8 cellular contexts compared by ENCODE assay signal in genomic region chr3:128619146-128619890, GRCh38. TPM values are rescaled to one million over a fixed set of nuclear protein-coding genes. Genes with fewer than 3 reads are reported as not detected.
DNase-seq lines count a peak whose midpoint lies in the region; ATAC-seq lines count a peak whose summit lies in the region.

No MANE protein-coding gene starts in this region.

- H3K4me3 Mint-ChIP-seq in naive thymus-derived CD4-positive, alpha-beta T cell: peak overlapping the region; percentile 94 to 99 (median 97)

- peaks cover 84% of the 10 kb centered on the region for H3K36me3 ChIP-seq in MG63
- peaks cover 10 to 50% (median 15%) of the 10 kb centered on the region in 3 experiments for H3K36me3 ChIP-seq in naive thymus-derived CD4-positive, alpha-beta T cell (ENCODE audit: control insufficient read depth in 2 of 3, insufficient read depth in 3 of 3, low read length in 3 of 3)

- peaks cover 0 to 4% (median 0%) of the 10 kb centered on the region in 11 donors for H3K9me3 Mint-ChIP-seq in naive thymus-derived CD4-positive, alpha-beta T cell

- POLR2A ChIA-PET in naive thymus-derived CD4-positive, alpha-beta T cell (lab: Charles Lee): interaction anchor here (0.8 to 3.3 kb wide), 3 partner anchors 30 to 226 kb away, joined by 3 to 24 read pairs (median 4); partner anchors contain the start of gene RPN1

- DNase-seq in CD1c-positive myeloid dendritic cell (ENCODE audit: extremely low spot score) (peak; percentile 86), MG63 (peak; percentile 21), astrocyte of the hippocampus (ENCODE audit: low read depth, low spot score) (peak; percentile 31), NCI-H82 treated with DMSO at 0.1 percent for 48 hours (lab: John Stamatoyannopoulos, UW; ENCODE audit: unreplicated experiment) (no peak)
- no peak for DNase-seq in naive thymus-derived CD4-positive, alpha-beta T cell

- peaks cover 5 to 30% (median 10%) of the 10 kb centered on the region in 5 donors for H3K36me3 Mint-ChIP-seq in naive thymus-derived CD4-positive, alpha-beta T cell

- H3K27me3 Mint-ChIP-seq in naive thymus-derived CD4-positive, alpha-beta T cell: no peaks in the 10 kb centered on the region

- H3K27me3 ChIP-seq in MG63: no peaks in the 10 kb centered on the region
- no peaks in the 10 kb centered on the region for H3K27me3 ChIP-seq in naive thymus-derived CD4-positive, alpha-beta T cell (ENCODE audit: control insufficient read depth in 2 of 2, insufficient read depth in 2 of 2, low read length in 2 of 2)

- no peaks in the 10 kb centered on the region for H3K9me3 ChIP-seq in MG63
- H3K9me3 ChIP-seq in naive thymus-derived CD4-positive, alpha-beta T cell (ENCODE audit: control insufficient read depth in 2 of 3, low read length in 3 of 3): no peaks in the 10 kb centered on the region

- peak overlapping the region; percentile 88 for H3K27ac ChIP-seq in naive thymus-derived CD4-positive, alpha-beta T cell (ENCODE audit: low read depth, low read length)

- ATAC-seq in naive thymus-derived CD4-positive, alpha-beta T cell: peak; percentile 25
- no peak for ATAC-seq in HG02840 (IDR thresholded peaks at IDR 0.05; ENCODE audit: low FRiP score, unreplicated experiment)
- ATAC-seq in GM21381 (IDR thresholded peaks at IDR 0.05; ENCODE audit: unreplicated experiment): no peak
- ATAC-seq in HG03025 (IDR thresholded peaks at IDR 0.05; ENCODE audit: low FRiP score, unreplicated experiment): no peak

- peak overlapping the region; percentile 92 to 98 (median 97) for H3K27ac Mint-ChIP-seq in naive thymus-derived CD4-positive, alpha-beta T cell

- H3K4me1 Mint-ChIP-seq in naive thymus-derived CD4-positive, alpha-beta T cell: peaks cover 10 to 36% (median 33%) of the 10 kb centered on the region in 7 donors

- CTCF ChIA-PET in naive thymus-derived CD4-positive, alpha-beta T cell (lab: Charles Lee): interaction anchor here (0.6 to 1.2 kb wide), 2 partner anchors 61 to 613 kb away, joined by 4 to 6 read pairs; no protein-coding TSS in a partner anchor

- peaks cover 16 to 19% of the 10 kb centered on the region in 2 donors for H3K4me1 ChIP-seq in naive thymus-derived CD4-positive, alpha-beta T cell (ENCODE audit: control insufficient read depth in 2 of 2, insufficient read depth in 2 of 2, low read length in 2 of 2)

- intact Hi-C loops in naive thymus-derived CD4-positive, alpha-beta T cell (cut with micrococcal nuclease): loop anchor here (2.0 to 5.0 kb wide), 4 partner anchors 408 to 1493 kb away; partner anchors contain the start of gene COPG1 (in 1 of the 2)

- H3K4me3 ChIP-seq in MG63: no peak overlapping the region
- no peak overlapping the region for H3K4me3 ChIP-seq in naive thymus-derived CD4-positive, alpha-beta T cell (ENCODE audit: low read length)

RNA-seq across cellular contexts. Expression of gene RPN1, which starts 31.3 kb away (rescaled TPM):
- total RNA-seq in MG63 (2014; rRNA removed; shearing (Covaris generic); ENCODE audit: low replicate concordance): 515 and 599 TPM in 2 replicates
- total RNA-seq in naive thymus-derived CD4-positive, alpha-beta T cell: 100 to 1,000 TPM in 2 of 5 experiments, 10 to 100 TPM in 3; 76.7 to 203 (median 88.5) TPM
- 100 to 1,000 TPM; 180 to 190 TPM for polyA plus RNA-seq in naive thymus-derived CD4-positive, alpha-beta T cell

Comparison
In these comparisons a context has a peak if more than half of its experiments do, and no peak if none do; other contexts are left out.
1. DNase-seq: peak in CD1c-positive myeloid dendritic cell (single experiment), MG63 (single experiment) and astrocyte of the hippocampus (single experiment); none in naive thymus-derived CD4-positive, alpha-beta T cell (0 of 9) and NCI-H82 treated with DMSO at 0.1 percent for 48 hours (single experiment).